20 cellular contexts compared by ENCODE assay signal in genomic region chr7:44111759-44112158, GRCh38. TPM values are rescaled to one million over a fixed set of nuclear protein-coding genes. Genes with fewer than 3 reads are reported as not detected.
A peak's percentile ranks its signal among the peaks of the same experiment; 100 is the strongest.
DNase-seq lines count a peak whose midpoint lies in the region; ATAC-seq and TF ChIP-seq lines count a peak whose summit lies in the region.
"Had no signal": no experiment of that assay in that cellular context is flagged by ENCODE, and none has a peak within 500 bp of the region (broad histone marks: within the 10 kb centered on the region; RNA-seq: fewer than 3 reads in every experiment).

No MANE protein-coding gene starts in this region.

- H3K9me3 ChIP-seq in spleen: no peaks in the 10 kb centered on the region
- H3K9me3 ChIP-seq: BLaER1 treated with 17β-estradiol and CSF1 and Interleukin-3, amounts not matched to agents 10 nM and 100 nM; upper lobe of left lung had no signal

- TF ChIP-seq CTCF in spleen (IDR thresholded peaks at IDR 0.05 in 8 of 11, conservative IDR thresholded peaks at IDR 0.05 in 3 of 11): no peak

- no peak overlapping the region for H3K4me3 ChIP-seq in spleen
- H3K4me3 ChIP-seq: BLaER1 treated with 17β-estradiol and CSF1 and Interleukin-3, amounts not matched to agents 10 nM and 100 nM; upper lobe of left lung had no signal

- 87 to 96% (median 91%) methylated on average over 10 to 16 of the region's 16 CpGs for WGBS in spleen, 5 donors

- H3K27me3 ChIP-seq in spleen (replicated peaks in 1 of 7): no peaks in the 10 kb centered on the region
- H3K27me3 ChIP-seq: BLaER1 treated with 17β-estradiol and CSF1 and Interleukin-3, amounts not matched to agents 10 nM and 100 nM; upper lobe of left lung had no signal

- DNase-seq in NCI-H748 (lab: John Stamatoyannopoulos, UW; ENCODE audit: unreplicated experiment) (peak; percentile 42), NCI-H748 treated with DMSO at 0.1 percent for 48 hours (lab: John Stamatoyannopoulos, UW) (no peak), G401 (ENCODE audit: low spot score) (peak; percentile 50), SW480 (ENCODE audit: low spot score) (peak; percentile 29), spleen (peak; percentile 66)
- DNase-seq: activated CD4-positive, CD25-positive, alpha-beta regulatory T cell treated with anti-CD3 and anti-CD28 coated beads, Interleukin-2, amount 50 U/mL, for 72 hours; effector memory CD4-positive, alpha-beta T cell; GF-D8; NCI-H2081 treated with DMSO at 0.1 percent for 48 hours; upper lobe of left lung had no signal

- ATAC-seq in HG03025 (IDR thresholded peaks at IDR 0.05; ENCODE audit: low FRiP score, unreplicated experiment) (no peak), GM18517 (IDR thresholded peaks at IDR 0.05; ENCODE audit: unreplicated experiment) (no peak), HG03432 (IDR thresholded peaks at IDR 0.05; ENCODE audit: unreplicated experiment) (no peak)
- ATAC-seq: activated naive CD4-positive, alpha-beta T cell treated with anti-CD3 and anti-CD28 coated beads, Interleukin-2, amount 50 U/mL, for 72 hours had no signal

- peaks cover 0 to 100% (median 49%) of the 10 kb centered on the region in 6 donors for H3K36me3 ChIP-seq in spleen

- in situ Hi-C loops in G401 (cut with HindIII; ENCODE audit: low sequenced_read_pairs): no loop called here

- H3K4me1 ChIP-seq in spleen: peaks cover 0 to 6% (median 0%) of the 10 kb centered on the region in 6 donors

- intact Hi-C loops in spleen (cut with DNase I; ENCODE audit: low total_unique reads): no loop called here

- H3K27ac ChIP-seq in spleen: no peak overlapping the region
- H3K27ac ChIP-seq: upper lobe of left lung had no signal

- no peak for TF ChIP-seq POLR2A in spleen (IDR thresholded peaks at IDR 0.05)

RNA-seq across cellular contexts. Expression of gene AEBP1, which starts 7.6 kb away (rescaled TPM):
- 0.27 and 0.43 TPM in 2 replicates for total RNA-seq in G401 (2014; rRNA removed; shearing (Covaris generic))
- total RNA-seq in spleen: 100 to 1,000 TPM in 2 of 7 donors, 10 to 100 TPM in 5; 67.5 to 106 (median 88.3) TPM
- polyA plus RNA-seq in spleen: 10 to 100 TPM; 41.3 to 71.7 (median 49.7) TPM

RNA-seq across cellular contexts. Expression of gene POLD2, which starts 11.6 kb away (rescaled TPM):
- total RNA-seq in G401 (2014; rRNA removed; shearing (Covaris generic)): 253 and 270 TPM in 2 replicates
- 10 to 100 TPM; 31.9 to 73.0 (median 40.9) TPM for total RNA-seq in spleen
- polyA plus RNA-seq in spleen: 10 to 100 TPM; 53.7 to 79.1 (median 69.4) TPM

RNA-seq across cellular contexts. Expression of gene MYL7, which starts 29.4 kb away (rescaled TPM):
- 1.4 TPM in 1 of 2 replicates, not detected in the other for total RNA-seq in G401 (2014; rRNA removed; shearing (Covaris generic))
- 1 to 10 TPM in 1 of 7 donors, not detected in 6; 1.6 TPM for total RNA-seq in spleen
- under 1 TPM in 1 of 3 donors, not detected in 2; 0.22 TPM for polyA plus RNA-seq in spleen
- total RNA-seq: A673; activated naive CD4-positive, alpha-beta T cell treated with anti-CD3 and anti-CD28 coated beads, Interleukin-2, amount 50 U/mL, for 72 hours; activated T-helper 1 cell treated with anti-CD3 and anti-CD28 coated beads, Interleukin-12 subunit alpha, Interleukin-12 subunit beta, Interleukin-2, Interleukin-4 antibody, amounts not matched to agents 30 ng/mL and 10 ng/mL and 1 ng/mL, durations not matched to agents 14 hours and 24 hours and 36 hours; esophagus mucosa; lung microvascular endothelial cell; upper lobe of left lung had no signal

RNA-seq across cellular contexts. Expression of gene POLM, which starts 29.4 kb away (rescaled TPM):
- 5.2 and 9.4 TPM in 2 replicates for total RNA-seq in G401 (2014; rRNA removed; shearing (Covaris generic))
- total RNA-seq in spleen: 100 to 1,000 TPM in 1 of 7 donors, 10 to 100 TPM in 6; 42.8 to 104 (median 63.4) TPM
- 10 to 100 TPM; 22.0 to 44.9 (median 30.3) TPM for polyA plus RNA-seq in spleen

RNA-seq across cellular contexts. Expression of gene PGAM2, which starts 46.4 kb away (rescaled TPM):
- total RNA-seq in G401 (2014; rRNA removed; shearing (Covaris generic)): 2.8 and 2.9 TPM in 2 replicates
- total RNA-seq in spleen: 1 to 10 TPM in 4 of 7 donors, under 1 TPM in 2, not detected in 1; 0.75 to 2.8 (median 1.2) TPM
- polyA plus RNA-seq in spleen: 1 to 10 TPM; 1.6 to 4.0 (median 2.6) TPM
- total RNA-seq: A673 had no signal
- polyA plus RNA-seq: keratinocyte had no signal

Comparison
In these comparisons a context has a peak if more than half of its experiments do, and no peak if none do; other contexts are left out.
1. RNA of gene AEBP1, which starts 7.6 kb away (total RNA-seq): 67.5 to 106 TPM in spleen; 0.27 to 0.43 TPM in G401; every median in the first group is over 10 times any median in the second.